7 cellular contexts compared by ENCODE assay signal in the genomic region with DNA sequence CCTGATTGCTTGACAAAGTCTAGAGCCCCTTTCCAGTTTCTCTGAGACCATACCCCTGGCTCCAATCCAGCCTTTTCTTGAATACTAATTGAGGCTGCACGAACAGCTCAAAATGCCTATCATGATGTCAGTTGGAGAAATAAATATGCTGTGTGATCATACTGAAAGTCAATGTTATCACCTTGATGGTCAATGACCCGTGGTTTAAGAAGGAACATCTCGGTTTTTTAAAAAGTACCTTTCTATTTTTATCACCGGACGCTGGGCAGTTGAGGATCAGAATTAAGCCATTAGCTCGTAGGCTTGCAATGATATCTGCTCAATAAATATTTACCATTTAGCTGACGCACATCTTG. TPM values are rescaled to one million over a fixed set of nuclear protein-coding genes. Genes with fewer than 3 reads are reported as not detected.
DNase-seq lines count a peak whose midpoint lies in the region; ATAC-seq and TF ChIP-seq lines count a peak whose summit lies in the region.

No MANE protein-coding gene starts in this region.

- peaks cover 19% of the 10 kb centered on the region for H4K20me1 ChIP-seq in IMR-90 (ENCODE audit: insufficient read depth, low read length)

- peak overlapping the region; percentile 97 for H3K4me3 Mint-ChIP-seq in chondrocyte (ENCODE audit: unreplicated experiment)

- no peak for TF ChIP-seq CTCF in IMR-90 (conservative IDR thresholded peaks at IDR 0.05; ENCODE audit: low read depth, low read length)
- no peak for TF ChIP-seq CTCF in chondrocyte (IDR thresholded peaks at IDR 0.05)

- no CpG with 5 or more reads among the region's 7 CpGs for WGBS in IMR-90 (ENCODE audit: extremely low coverage in 2 of 2, insufficient read length in 1 of 2), 2 experiments

- DNase-seq in IMR-90 (no peak), chondrocyte (ENCODE audit: low spot score) (no peak), A172 (ENCODE audit: low spot score) (no peak), DMS114 treated with DMSO at 0.1 percent for 48 hours (lab: John Stamatoyannopoulos, UW; ENCODE audit: unreplicated experiment) (no peak), HUDEP-2 (lab: John Stamatoyannopoulos, UW; ENCODE audit: unreplicated experiment in 76 of 76) (no peak)

- H3K4me1 ChIP-seq in IMR-90 (ENCODE audit: control insufficient read depth, insufficient read depth, low read length): peaks cover 2% of the 10 kb centered on the region; the same call in 1 of the 2 replicates
- peaks cover 7% of the 10 kb centered on the region for H3K4me1 ChIP-seq in neuron (ENCODE audit: insufficient read depth, low read length)

- H3K9me3 ChIP-seq in IMR-90 (ENCODE audit: control insufficient read depth, insufficient read depth, low read length) (no peaks in the 10 kb centered on the region), neuron (ENCODE audit: low read length) (no peaks in the 10 kb centered on the region)

- no peak overlapping the region for H3K56ac ChIP-seq in IMR-90 (ENCODE audit: extremely low read depth, insufficient read depth, low read length)

- CTCF ChIA-PET in IMR-90 (lab: Yijun Ruan, JAX): no interaction called here

- intact Hi-C loops in IMR-90 (cut with micrococcal nuclease): no loop called here

- dilution Hi-C loops in IMR-90 (cut with HindIII; ENCODE audit: low sequenced_read_pairs, unreplicated experiment): no loop called here

- no peak for TF ChIP-seq POLR2A in IMR-90 (IDR thresholded peaks at IDR 0.05; ENCODE audit: low read depth, low read length)

- H2BK20ac ChIP-seq in IMR-90 (ENCODE audit: low read depth, low read length): no peak overlapping the region

- no peak overlapping the region for H2BK120ac ChIP-seq in IMR-90 (ENCODE audit: low read depth, low read length)

- no peak overlapping the region for H2BK15ac ChIP-seq in IMR-90 (ENCODE audit: low read depth, low read length)

- H3K14ac ChIP-seq in IMR-90 (replicated peaks; ENCODE audit: low read depth, low read length): no peak overlapping the region

- H2AK5ac ChIP-seq in IMR-90 (ENCODE audit: low read depth, low read length): no peak overlapping the region

- peak overlapping the region; percentile 53 for H3K4me3 ChIP-seq in IMR-90 (ENCODE audit: insufficient read depth, low read depth, low read length)
- H3K4me3 ChIP-seq in neuron (ENCODE audit: low read length): peak overlapping the region; percentile 65

- no peaks in the 10 kb centered on the region for H3K36me3 Mint-ChIP-seq in chondrocyte (ENCODE audit: low read depth)

- H3K79me1 ChIP-seq in IMR-90 (ENCODE audit: low read depth in 1 of 2, low read length in 2 of 2): no peaks in the 10 kb centered on the region; a peak in 2 of 4 replicates

- peak overlapping the region; percentile 72 to 82; a peak in 3 of 4 replicates for H4K8ac ChIP-seq in IMR-90 (ENCODE audit: low read depth in 2 of 2, low read length in 2 of 2)

- H3K36me3 ChIP-seq in IMR-90 (ENCODE audit: control insufficient read depth, insufficient read depth, low read length) (no peaks in the 10 kb centered on the region), neuron (ENCODE audit: insufficient read depth, low read length) (no peaks in the 10 kb centered on the region)

- ATAC-seq in GM18861 (IDR thresholded peaks at IDR 0.05; ENCODE audit: unreplicated experiment): peak; percentile 9
- ATAC-seq in IMR-90 (ENCODE audit: low read depth): no peak

- peak overlapping the region; percentile 24; the same call in 1 of the 2 replicates for H3K18ac ChIP-seq in IMR-90 (ENCODE audit: low read depth, low read length)

- no peaks in the 10 kb centered on the region for H3K27me3 Mint-ChIP-seq in chondrocyte (ENCODE audit: low read depth)

- H3K9me1 ChIP-seq in IMR-90 (ENCODE audit: insufficient read depth, low read length): no peaks in the 10 kb centered on the region

- H2AFZ ChIP-seq in IMR-90 (replicated peaks; ENCODE audit: low read length, poor library complexity) (peak overlapping the region; percentile 83), neuron (ENCODE audit: low read depth, low read length) (no peak overlapping the region)

- POLR2A ChIA-PET in IMR-90 (lab: Charles Lee; ENCODE audit: unreplicated experiment): no interaction called here

- peaks cover 33% of the 10 kb centered on the region for H3K4me1 Mint-ChIP-seq in chondrocyte (ENCODE audit: low read depth)

- peak overlapping the region; percentile 67; the same call in 1 of the 2 replicates for H3K4ac ChIP-seq in IMR-90 (ENCODE audit: low read depth, low read length)

- H3K4me2 ChIP-seq in IMR-90 (ENCODE audit: low read depth, low read length): peak overlapping the region; percentile 84

- H4K91ac ChIP-seq in IMR-90 (ENCODE audit: insufficient read depth, low read depth, low read length): no peak overlapping the region

- TF ChIP-seq RAD21 in IMR-90 (IDR thresholded peaks at IDR 0.05; ENCODE audit: low read length): no peak

- BruUV-seq in IMR-90 (replicated peaks; lab: Mats Ljungman, UMichigan): no TSS peak

- peak overlapping the region; percentile 98 for H3K27ac Mint-ChIP-seq in chondrocyte (ENCODE audit: unreplicated experiment)

- peak overlapping the region; percentile 84; the same call in 1 of the 2 replicates for H3K27ac ChIP-seq in IMR-90 (ENCODE audit: insufficient read depth, low read length)

- H2BK5ac ChIP-seq in IMR-90 (ENCODE audit: low read depth, low read length, poor library complexity, severe bottlenecking): peak overlapping the region; percentile 71

- peak overlapping the region; percentile 8 for H2AK9ac ChIP-seq in IMR-90 (replicated peaks; ENCODE audit: low read depth, low read length, poor library complexity)

- H3K23ac ChIP-seq in IMR-90 (ENCODE audit: low read depth, low read length): no peak overlapping the region

- no peaks in the 10 kb centered on the region for H3K9me3 Mint-ChIP-seq in chondrocyte (ENCODE audit: low read depth)

- peak overlapping the region; percentile 69 for H3K9ac ChIP-seq in IMR-90 (ENCODE audit: low read depth, low read length)

- in situ Hi-C loops in IMR-90 (cut with MboI; ENCODE audit: low sequenced_read_pairs): no loop called here

- H4K5ac ChIP-seq in IMR-90 (ENCODE audit: low read depth, low read length): peak overlapping the region; percentile 88; the same call in 1 of the 2 replicates

- no peaks in the 10 kb centered on the region for H3K27me3 ChIP-seq in IMR-90 (ENCODE audit: control insufficient read depth, insufficient read depth, low read length)
- H3K27me3 ChIP-seq in neuron (ENCODE audit: insufficient read depth, low read length): no peaks in the 10 kb centered on the region

TF ChIP-seq in IMR-90, 13 proteins besides CTCF, POLR2A, EP300 and RAD21:
- TF ChIP-seq FOS (IDR thresholded peaks at IDR 0.05; ENCODE audit: low read depth, low read length) (no peak), MAFK (IDR thresholded peaks at IDR 0.05; ENCODE audit: low read depth, low read length) (no peak), RFX5 (IDR thresholded peaks at IDR 0.05; ENCODE audit: low read depth, low read length) (no peak), MXI1 (IDR thresholded peaks at IDR 0.05; ENCODE audit: borderline replicate concordance, low read depth, low read length) (no peak), CHD1 (IDR thresholded peaks at IDR 0.05; ENCODE audit: low read depth, low read length) (no peak), NFE2L2 (IDR thresholded peaks at IDR 0.05; ENCODE audit: low read depth, low read length) (no peak), MAZ (IDR thresholded peaks at IDR 0.05; ENCODE audit: borderline replicate concordance, low read depth, low read length) (no peak), RCOR1 (IDR thresholded peaks at IDR 0.05; ENCODE audit: insufficient replicate concordance, low read length) (no peak)
- TF ChIP-seq, protein P1, sequence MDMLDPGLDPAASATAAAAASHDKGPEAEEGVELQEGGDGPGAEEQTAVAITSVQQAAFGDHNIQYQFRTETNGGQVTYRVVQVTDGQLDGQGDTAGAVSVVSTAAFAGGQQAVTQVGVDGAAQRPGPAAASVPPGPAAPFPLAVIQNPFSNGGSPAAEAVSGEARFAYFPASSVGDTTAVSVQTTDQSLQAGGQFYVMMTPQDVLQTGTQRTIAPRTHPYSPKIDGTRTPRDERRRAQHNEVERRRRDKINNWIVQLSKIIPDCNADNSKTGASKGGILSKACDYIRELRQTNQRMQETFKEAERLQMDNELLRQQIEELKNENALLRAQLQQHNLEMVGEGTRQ (IDR thresholded peaks at IDR 0.05; ENCODE audit: low read depth, low read length): no peak

RNA-seq across cellular contexts. Expression of gene WDR44, which starts 0.9 kb away (rescaled TPM):
- total RNA-seq in IMR-90 (2012; rRNA removed) (11.8 and 18.9 TPM in 2 replicates), chondrocyte (19.3 to 37.7 TPM (median 20.2 TPM) in 3 replicates)
- 8.2 and 10.0 TPM in 2 replicates for polyA plus RNA-seq in IMR-90 (2012; rRNA removed)
- 1.6 and 2.0 TPM in 2 replicates for polyA plus RNA-seq in IMR-90 (2012; cell fraction: cytosol; rRNA removed)
- 2.2 and 9.9 TPM in 2 replicates for polyA plus RNA-seq in IMR-90 (2012; cell fraction: nucleus; rRNA removed; ENCODE audit: low replicate concordance)
- total RNA-seq in A172 (2014; rRNA removed; shearing (Covaris generic)): 5.5 and 6.2 TPM in 2 replicates
